In genomic region chr7:50808282-50808888, GRCh38 we compare ENCODE assay signal across 1 cellular context.
TF ChIP-seq lines count a peak whose summit lies in the region.

No MANE protein-coding gene starts in this region.

TF ChIP-seq in IMR-90, 13 proteins besides CTCF, POLR2A, EP300 and RAD21 (continued from another document):
- TF ChIP-seq MAZ (IDR thresholded peaks at IDR 0.05; ENCODE audit: borderline replicate concordance, low read depth, low read length) (no peak), SMC3 (IDR thresholded peaks at IDR 0.05; ENCODE audit: low read depth, low read length) (no peak), RCOR1 (IDR thresholded peaks at IDR 0.05; ENCODE audit: insufficient replicate concordance, low read length) (no peak), NFE2L2 (IDR thresholded peaks at IDR 0.05; ENCODE audit: low read depth, low read length) (no peak)
